ENCODE assay signal across 23 cellular contexts in the genomic region with DNA sequence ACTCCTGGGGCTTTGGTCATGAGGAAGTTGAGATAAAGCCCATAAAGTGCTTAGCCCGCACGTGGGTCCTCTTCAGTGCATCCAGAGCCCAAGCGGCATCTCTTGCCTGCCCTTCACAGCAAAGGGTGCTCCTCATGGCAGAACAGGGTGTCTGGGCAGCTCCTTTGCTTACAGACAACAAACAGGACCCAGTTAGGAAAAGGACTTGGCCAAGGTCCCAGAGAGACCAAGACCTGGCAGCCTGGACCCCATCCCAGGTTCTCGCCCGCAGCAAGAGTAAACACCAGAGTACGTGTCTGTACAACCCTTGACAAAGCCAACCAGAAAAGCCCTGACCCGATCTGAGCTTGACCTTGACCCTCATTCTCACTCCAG. TPM values are rescaled to one million over a fixed set of nuclear protein-coding genes. Genes with fewer than 3 reads are reported as not detected.
DNase-seq lines count a peak whose midpoint lies in the region; ATAC-seq, FAIRE-seq and TF ChIP-seq lines count a peak whose summit lies in the region.
"Had no signal": no experiment of that assay in that cellular context is flagged by ENCODE, and none has a peak within 500 bp of the region (broad histone marks: within the 10 kb centered on the region; RNA-seq: fewer than 3 reads in every experiment).

No MANE protein-coding gene starts in this region.

- ATAC-seq in heart right ventricle: peak in 6 of 8 donors; percentile 38 to 72 (median 42)
- ATAC-seq in GM19328 (IDR thresholded peaks at IDR 0.05; ENCODE audit: unreplicated experiment): no peak
- ATAC-seq: Panc1; stimulated activated naive B cell treated with anti-CD40 and anti-IgM and Interleukin-4, amounts not matched to agents 10 μg/mL and 1 μg/mL and 100 μg/mL, for 72 hours had no signal

- H3K27me3 ChIP-seq in heart right ventricle: no peaks in the 10 kb centered on the region
- peaks cover 6% of the 10 kb centered on the region for H3K27me3 ChIP-seq in osteoblast (ENCODE audit: insufficient read depth, low read length)
- no peaks in the 10 kb centered on the region for H3K27me3 ChIP-seq in smooth muscle cell (ENCODE audit: low read depth)
- H3K27me3 ChIP-seq: neutrophil had no signal

- 49 to 58% methylated on average over 7 of the region's 7 CpGs for WGBS in heart right ventricle, 2 donors
- WGBS in smooth muscle cell (ENCODE audit: low lambda C conversion rate): 92% methylated on average over 7 of the region's 7 CpGs

- no peaks in the 10 kb centered on the region for H3K9me3 ChIP-seq in heart right ventricle
- no peaks in the 10 kb centered on the region for H3K9me3 ChIP-seq in osteoblast (ENCODE audit: low read depth, low read length)
- no peaks in the 10 kb centered on the region for H3K9me3 ChIP-seq in smooth muscle cell (replicated peaks; ENCODE audit: low read depth)
- H3K9me3 ChIP-seq: neutrophil had no signal

- peaks cover 0 to 16% (median 0%) of the 10 kb centered on the region in 9 donors for H3K36me3 ChIP-seq in heart right ventricle
- no peaks in the 10 kb centered on the region for H3K36me3 ChIP-seq in osteoblast (ENCODE audit: insufficient read depth, low read length)
- no peaks in the 10 kb centered on the region for H3K36me3 ChIP-seq in smooth muscle cell (ENCODE audit: low read depth)
- H3K36me3 ChIP-seq: neutrophil had no signal

- H2AFZ ChIP-seq in osteoblast (ENCODE audit: low read length): no peak overlapping the region
- no peak overlapping the region for H2AFZ ChIP-seq in smooth muscle cell (ENCODE audit: low read depth)

- H3K4me3 ChIP-seq in heart right ventricle (no peak overlapping the region), osteoblast (ENCODE audit: insufficient read depth, low read length) (no peak overlapping the region), smooth muscle cell (no peak overlapping the region)
- H3K4me3 ChIP-seq: skin epidermis had no signal

- H3F3A ChIP-seq in smooth muscle cell (ENCODE audit: low read depth): no peaks in the 10 kb centered on the region

- intact Hi-C loops in heart right ventricle (cut with DNase I): loop anchor here in 2 of 10 donors (10.0 kb wide), 1 partner anchor 102 kb away; a partner anchor contains a TSS

- no peak overlapping the region for H3K4me2 ChIP-seq in osteoblast (ENCODE audit: insufficient read depth, low read length)
- H3K4me2 ChIP-seq in smooth muscle cell: no peak overlapping the region

- no peak overlapping the region for H3K9ac ChIP-seq in smooth muscle cell (ENCODE audit: low read depth)

- TF ChIP-seq CTCF in heart right ventricle (IDR thresholded peaks at IDR 0.05) (no peak), osteoblast (IDR thresholded peaks at IDR 0.05; ENCODE audit: extremely low read depth, low read depth, low read length) (no peak), smooth muscle cell (IDR thresholded peaks at IDR 0.05; ENCODE audit: borderline replicate concordance, insufficient read depth, poor library complexity, severe bottlenecking) (no peak)

- no peaks in the 10 kb centered on the region for H4K20me1 ChIP-seq in osteoblast (ENCODE audit: insufficient read depth, low read length)
- no peaks in the 10 kb centered on the region for H4K20me1 ChIP-seq in smooth muscle cell (ENCODE audit: low read depth)

- H3K79me2 ChIP-seq in osteoblast (ENCODE audit: insufficient read depth, low read length) (no peaks in the 10 kb centered on the region), smooth muscle cell (ENCODE audit: low read depth) (no peaks in the 10 kb centered on the region)

- H3K4me1 ChIP-seq in heart right ventricle: peaks cover 10 to 68% (median 42%) of the 10 kb centered on the region in 9 donors
- peaks cover 7% of the 10 kb centered on the region for H3K4me1 ChIP-seq in osteoblast (ENCODE audit: insufficient read depth, low read length)
- peaks cover 13% of the 10 kb centered on the region for H3K4me1 ChIP-seq in smooth muscle cell (ENCODE audit: low read depth)

- no peak for TF ChIP-seq POLR2A in GM12891 (IDR thresholded peaks at IDR 0.05; ENCODE audit: low read depth, low read length)

- DNase-seq in COR-L47 (lab: John Stamatoyannopoulos, UW) (peak; percentile 29), NCI-H2029 (lab: John Stamatoyannopoulos, UW) (peak; percentile 82), heart right ventricle (peak; percentile 58 to 59), osteoblast (ENCODE audit: insufficient read length, low spot score, missing footprints) (peak; percentile 51), GM12891 (ENCODE audit: insufficient read length, low spot score) (no peak), smooth muscle cell (lab: John Stamatoyannopoulos, UW; ENCODE audit: unreplicated experiment) (no peak)
- DNase-seq in stimulated activated CD4-positive, alpha-beta T cell treated with anti-CD3 and anti-CD28 coated beads, Interleukin-4, amount 100 ng/mL, for 24 hours: no peak
- DNase-seq: activated gamma-delta T cell; GF-D8; HFFc6; midbrain; NCI-H187; NCI-H526; stimulated activated naive B cell treated with anti-CD40 and anti-IgM and Interleukin-4, amounts not matched to agents 10 μg/mL and 1 μg/mL and 100 μg/mL, for 72 hours had no signal

- FAIRE-seq in GM12891 (lab: Jason Lieb, UNC): no peak
- FAIRE-seq: astrocyte, colon, D721Med had no signal

- peak overlapping the region in 9 of 10 donors; percentile 51 to 91 (median 80) for H3K27ac ChIP-seq in heart right ventricle
- H3K27ac ChIP-seq in osteoblast (ENCODE audit: low read depth, low read length): no peak overlapping the region
- no peak overlapping the region for H3K27ac ChIP-seq in smooth muscle cell (ENCODE audit: low read depth)
- H3K27ac ChIP-seq: neutrophil, skin epidermis had no signal

TF ChIP-seq in GM12891, 5 proteins besides CTCF, POLR2A, EP300 and RAD21:
- TF ChIP-seq SPI1 (IDR thresholded peaks at IDR 0.05; ENCODE audit: low read depth, low read length) (no peak), POU2F2 (IDR thresholded peaks at IDR 0.05; ENCODE audit: low read depth, low read length) (no peak)

RNA-seq across cellular contexts. Expression of a gene that starts 27.0 kb away (rescaled TPM):
- 10 to 100 TPM; 16.3 to 41.6 (median 21.6) TPM for total RNA-seq in heart right ventricle
- 100 to 1,000 TPM in 1 of 2 donors, 10 to 100 TPM in 1; 15.6 to 102 TPM for polyA plus RNA-seq in heart right ventricle
- total RNA-seq in osteoblast: 1.1 and 1.8 TPM in 2 replicates
- 0.04 TPM for polyA plus RNA-seq in GM12891 (2012; ENCODE audit: low read depth, missing spikeins)
- total RNA-seq in smooth muscle cell: 7.3 and 8.5 TPM in 2 replicates
- 9.4 and 16.5 TPM in 2 replicates for polyA plus RNA-seq in smooth muscle cell

RNA-seq across cellular contexts. Expression of a gene that starts 34.7 kb away (rescaled TPM):
- total RNA-seq in heart right ventricle (1 to 10 TPM in 1 of 10 donors, under 1 TPM in 8, not detected in 1; 0.21 to 1.1 (median 0.48) TPM), osteoblast (under 0.01 TPM in 2 replicates), smooth muscle cell (0.36 and 0.67 TPM in 2 replicates)
- polyA plus RNA-seq in heart right ventricle (1 to 10 TPM in 1 of 2 donors, under 1 TPM in 1; 0.39 to 1.2 TPM), smooth muscle cell (1.1 and 2.0 TPM in 2 replicates)
- not detected for polyA plus RNA-seq in GM12891 (2012; ENCODE audit: low read depth, missing spikeins)
- total RNA-seq: HFFc6, LHCN-M2 had no signal

RNA-seq across cellular contexts. Expression of a gene that starts 51.2 kb away (rescaled TPM):
- total RNA-seq in heart right ventricle: under 1 TPM in 8 of 10 donors, not detected in 2; 0.09 to 0.37 (median 0.25) TPM
- under 1 TPM; 0.43 to 0.88 TPM for polyA plus RNA-seq in heart right ventricle
- total RNA-seq in osteoblast: not detected in 2 replicates
- not detected for polyA plus RNA-seq in GM12891 (2012; ENCODE audit: low read depth, missing spikeins)
- total RNA-seq in smooth muscle cell: 0.31 and 0.54 TPM in 2 replicates
- 0.45 and 0.73 TPM in 2 replicates for polyA plus RNA-seq in smooth muscle cell
- total RNA-seq: astrocyte, HFFc6, LHCN-M2 had no signal

RNA-seq across cellular contexts. Expression of a gene that starts 54.1 kb away (rescaled TPM):
- total RNA-seq in heart right ventricle: under 1 TPM in 1 of 10 donors, not detected in 9; 0.19 TPM
- polyA plus RNA-seq in heart right ventricle: not detected
- under 0.01 and 0.36 TPM in 2 replicates for total RNA-seq in osteoblast
- not detected for polyA plus RNA-seq in GM12891 (2012; ENCODE audit: low read depth, missing spikeins)
- not detected in 2 replicates for total RNA-seq in smooth muscle cell
- not detected in 2 replicates for polyA plus RNA-seq in smooth muscle cell
- total RNA-seq: astrocyte, HFFc6, LHCN-M2, urinary bladder had no signal
- polyA plus RNA-seq: urinary bladder had no signal

Comparison
In these comparisons a context has a peak if more than half of its experiments do, and no peak if none do; other contexts are left out.
1. DNase-seq: peak in COR-L47 (single experiment), NCI-H2029 (single experiment), heart right ventricle (2 of 2) and osteoblast (single experiment); none in stimulated activated CD4-positive, alpha-beta T cell treated with anti-CD3 and anti-CD28 coated beads, Interleukin-4, amount 100 ng/mL, for 24 hours (single experiment), GM12891 (single experiment) and smooth muscle cell (single experiment).
2. H3K27ac ChIP-seq: peak in heart right ventricle (9 of 10); none in osteoblast (single experiment) and smooth muscle cell (single experiment).